ENCODE assay signal across 21 cellular contexts in genomic region chr4:89363786-89364185, GRCh38.
"Had no signal": no experiment of that assay in that cellular context is flagged by ENCODE, and none has a peak within 500 bp of the region (broad histone marks: within the 10 kb centered on the region; RNA-seq: fewer than 3 reads in every experiment).

No MANE protein-coding gene starts in this region.

- H3K27me3 Mint-ChIP-seq: activated CD4-positive, alpha-beta memory T cell treated with anti-CD3 and anti-CD28 coated beads for 36 hours; progenitor cell of endocrine pancreas had no signal

- DNase-seq: activated CD4-positive, alpha-beta memory T cell treated with anti-CD3 and anti-CD28 coated beads for 36 hours; activated gamma-delta T cell treated with Interleukin-2 at 50 U/mL for 16 hours; activated naive CD4-positive, alpha-beta T cell treated with anti-CD3 and anti-CD28 coated beads, Interleukin-2, amount 50 U/mL, for 16 hours; activated T-cell treated with anti-CD3 and anti-CD28 coated beads, Interleukin-2, amount 50 U/mL, for 4 hours; amygdala; central memory CD4-positive, alpha-beta T cell; head of caudate nucleus; hippocampal formation; naive B cell; nephron progenitor cell; ovary; right lobe of liver; stimulated activated CD4-positive, alpha-beta T cell treated with anti-CD3 and anti-CD28 coated beads, Interleukin-4, amount 100 ng/mL, for 1 hour; stimulated activated naive CD8-positive, alpha-beta T cell treated with anti-CD3 and anti-CD28 coated beads, Interleukin-15, Interleukin-2, amounts not matched to agents 100 U/mL and 50 U/mL, for 24 hours; T-helper 2 cell; testis; transverse colon had no signal

- H3K36me3 Mint-ChIP-seq: activated CD4-positive, alpha-beta memory T cell treated with anti-CD3 and anti-CD28 coated beads for 36 hours; mesothelial cell of epicardium; naive B cell had no signal

- ATAC-seq: activated T-cell treated with anti-CD3 and anti-CD28 coated beads, Interleukin-2, amount 50 U/mL, for 4 hours; activated T-helper 17 cell treated with anti-CD3 and anti-CD28 coated beads, Interleukin-2, amount 50 U/mL, for 72 hours; right lobe of liver; stimulated activated naive CD8-positive, alpha-beta T cell treated with anti-CD3 and anti-CD28 coated beads, Interleukin-15, Interleukin-2, amounts not matched to agents 100 U/mL and 50 U/mL, for 24 hours had no signal

- H3K9me3 ChIP-seq: ovary, right lobe of liver, testis, transverse colon had no signal

- H3K27me3 ChIP-seq: breast epithelium, ovary, right lobe of liver, testis, transverse colon had no signal

- H3K9me3 Mint-ChIP-seq: activated CD4-positive, alpha-beta memory T cell treated with anti-CD3 and anti-CD28 coated beads for 36 hours; activated T-cell treated with anti-CD3 and anti-CD28 coated beads, Interleukin-2, amount 50 U/mL, for 4 hours; activated T-helper 17 cell treated with anti-CD3 and anti-CD28 coated beads, Interleukin-2, amount 50 U/mL, for 72 hours; nephron progenitor cell had no signal

- H3K36me3 ChIP-seq: breast epithelium, ovary, right lobe of liver, transverse colon had no signal

- H3K27ac ChIP-seq: breast epithelium, ovary, right lobe of liver, testis, transverse colon had no signal

- H3K27ac Mint-ChIP-seq: activated CD4-positive, alpha-beta memory T cell treated with anti-CD3 and anti-CD28 coated beads for 36 hours; activated T-helper 17 cell treated with anti-CD3 and anti-CD28 coated beads, Interleukin-2, amount 50 U/mL, for 72 hours; mesothelial cell of epicardium; naive B cell; nephron progenitor cell; progenitor cell of endocrine pancreas had no signal

- H3K4me1 ChIP-seq: breast epithelium, right lobe of liver, testis had no signal

- H3K4me1 Mint-ChIP-seq: nephron progenitor cell had no signal

- H3K4me3 Mint-ChIP-seq: activated CD4-positive, alpha-beta memory T cell treated with anti-CD3 and anti-CD28 coated beads for 36 hours; activated T-cell treated with anti-CD3 and anti-CD28 coated beads, Interleukin-2, amount 50 U/mL, for 4 hours; activated T-helper 17 cell treated with anti-CD3 and anti-CD28 coated beads, Interleukin-2, amount 50 U/mL, for 72 hours; mesothelial cell of epicardium; naive B cell; nephron progenitor cell had no signal

- H3K4me3 ChIP-seq: breast epithelium, ovary, right lobe of liver, testis, transverse colon had no signal
